Comparison of ENCODE assay signal across 20 cellular contexts in genomic region chr11:120167659-120168058, GRCh38. TPM values are rescaled to one million over a fixed set of nuclear protein-coding genes. Genes with fewer than 3 reads are reported as not detected.
DNase-seq lines count a peak whose midpoint lies in the region; ATAC-seq, FAIRE-seq and TF ChIP-seq lines count a peak whose summit lies in the region.
"Had no signal": no experiment of that assay in that cellular context is flagged by ENCODE, and none has a peak within 500 bp of the region (broad histone marks: within the 10 kb centered on the region; RNA-seq: fewer than 3 reads in every experiment).

No MANE protein-coding gene starts in this region.

- DNase-seq in 8988T (peak; percentile 7), DMS79 (lab: John Stamatoyannopoulos, UW) (peak; percentile 11), WTC11 (ENCODE audit: low spot score) (no peak), kidney (peak; percentile 65), GM13976 (ENCODE audit: low spot score) (no peak), MG63 (no peak)
- DNase-seq: ACHN, C1 segment of cervical spinal cord, GDM1, NCI-H1048, NCI-H1436, NCI-H2029, NCI-H345, NCI-H524 treated with DMSO at 0.1 percent for 48 hours, PC-3, RPMI8226, SHP77 treated with DMSO at 0.1 percent for 48 hours, SK-N-SH had no signal

- H3K27ac Mint-ChIP-seq in WTC11: no peak overlapping the region

- in situ Hi-C loops in GM13976 (cut with MboI; ENCODE audit: low sequenced_read_pairs, unreplicated experiment): no loop called here

- no peaks in the 10 kb centered on the region for H3K36me3 Mint-ChIP-seq in WTC11

- no peak overlapping the region for H3K27ac ChIP-seq in kidney (ENCODE audit: low read depth in 2 of 2, low read length in 2 of 2)

- H3K4me3 Mint-ChIP-seq in WTC11: peak overlapping the region; percentile 6; the same call in 1 of the 2 replicates

- peaks cover 88% of the 10 kb centered on the region for H3K27me3 Mint-ChIP-seq in WTC11 (ENCODE audit: low read depth)

- H3K9me3 ChIP-seq in kidney (ENCODE audit: control insufficient read depth in 1 of 2, low read length in 2 of 2) (no peaks in the 10 kb centered on the region), MG63 (peaks cover 7% of the 10 kb centered on the region)
- H3K9me3 ChIP-seq: SK-N-SH had no signal

- H3K27me3 ChIP-seq in MG63: peaks cover 42% of the 10 kb centered on the region

- POLR2A ChIA-PET in WTC11 (lab: Charles Lee): no interaction called here

- no peak overlapping the region for H3K9ac ChIP-seq in kidney (ENCODE audit: low read length in 2 of 2)
- H3K9ac ChIP-seq: SK-N-SH had no signal

- H3K4me3 ChIP-seq in kidney (ENCODE audit: low read length in 2 of 2) (no peak overlapping the region), MG63 (no peak overlapping the region)

- CTCF ChIA-PET in WTC11 (lab: Charles Lee): interaction anchor here (1.2 to 5.9 kb wide), 11 partner anchors 10 to 156 kb away, joined by 3 to 94 read pairs (median 16); no protein-coding TSS in a partner anchor

- peaks cover 0 to 16% of the 10 kb centered on the region in 2 donors for H3K4me1 ChIP-seq in kidney (ENCODE audit: control insufficient read depth in 1 of 2, insufficient read depth in 1 of 2, low read depth in 1 of 2, low read length in 2 of 2)

- intact Hi-C loops in kidney (cut with DNase I): no loop called here

- H3K9me3 Mint-ChIP-seq in WTC11: peaks cover 11% of the 10 kb centered on the region

- H3K36me3 ChIP-seq in kidney (ENCODE audit: control insufficient read depth in 1 of 2, insufficient read depth in 2 of 2, low read length in 2 of 2) (no peaks in the 10 kb centered on the region), MG63 (no peaks in the 10 kb centered on the region)

- no peak for ATAC-seq in WTC11
- ATAC-seq in GM18909 (IDR thresholded peaks at IDR 0.05; ENCODE audit: poor library complexity, unreplicated experiment): no peak
- ATAC-seq: PC-3 had no signal

- FAIRE-seq in kidney (lab: Jason Lieb, UNC): no peak
- FAIRE-seq: H1 had no signal

- peaks cover 7% of the 10 kb centered on the region; the same call in 1 of the 2 replicates for H3K4me1 Mint-ChIP-seq in WTC11

- TF ChIP-seq CTCF in WTC11 (IDR thresholded peaks at IDR 0.05) (no peak), kidney (IDR thresholded peaks at IDR 0.05; ENCODE audit: borderline replicate concordance, extremely low read depth, insufficient read depth) (no peak), GM13976 (IDR thresholded peaks at IDR 0.05; ENCODE audit: borderline replicate concordance, control extremely low read depth, extremely low read depth, insufficient read depth, missing control alignments) (no peak)

TF ChIP-seq in WTC11, 78 proteins besides CTCF, POLR2A, EP300 and RAD21:
- TF ChIP-seq ZNF425 (CRISPR knock-in tag; conservative IDR thresholded peaks at IDR 0.05): no peak
- TF ChIP-seq PRDM15 (CRISPR knock-in tag; IDR thresholded peaks at IDR 0.05): no peak
- TF ChIP-seq E2F5 (CRISPR knock-in tag; IDR thresholded peaks at IDR 0.05): no peak
- TF ChIP-seq MXD4 (CRISPR knock-in tag; IDR thresholded peaks at IDR 0.05; ENCODE audit: borderline replicate concordance): no peak
- no peak for TF ChIP-seq ATF3 (CRISPR knock-in tag; conservative IDR thresholded peaks at IDR 0.05)
- TF ChIP-seq ZSCAN18 (CRISPR knock-in tag; IDR thresholded peaks at IDR 0.05): no peak
- no peak for TF ChIP-seq CDX4 (CRISPR knock-in tag; IDR thresholded peaks at IDR 0.05; ENCODE audit: borderline replicate concordance)
- TF ChIP-seq E2F4 (CRISPR knock-in tag; IDR thresholded peaks at IDR 0.05; ENCODE audit: borderline replicate concordance, low read depth): no peak
- no peak for TF ChIP-seq ATF1 (CRISPR knock-in tag; IDR thresholded peaks at IDR 0.05)

RNA-seq across cellular contexts. Expression of gene TRIM29, which starts 29.7 kb away (rescaled TPM):
- total RNA-seq in WTC11 (2021): 0.11 to 0.39 TPM (median 0.27 TPM) in 3 replicates
- total RNA-seq in kidney: 32.9 TPM
- polyA plus RNA-seq in kidney (ENCODE audit: insufficient read depth, low read depth, low replicate concordance): 0.65 TPM
- not detected in 2 replicates for total RNA-seq in MG63 (2014; rRNA removed; shearing (Covaris generic); ENCODE audit: low replicate concordance)

RNA-seq across cellular contexts. Expression of gene OAF, which starts 43.2 kb away (rescaled TPM):
- total RNA-seq in WTC11 (2021) (3.2 to 5.6 TPM (median 4.2 TPM) in 3 replicates), kidney (48.2 TPM)
- polyA plus RNA-seq in kidney (ENCODE audit: insufficient read depth, low read depth, low replicate concordance): 78.1 TPM
- total RNA-seq in MG63 (2014; rRNA removed; shearing (Covaris generic); ENCODE audit: low replicate concordance): 13.5 and 35.9 TPM in 2 replicates

Comparison
In these comparisons a context has a peak if more than half of its experiments do, and no peak if none do; other contexts are left out.
1. DNase-seq: peak in 8988T (single experiment), DMS79 (single experiment) and kidney (single experiment); none in WTC11 (single experiment), GM13976 (single experiment) and MG63 (single experiment).
2. RNA of gene TRIM29, which starts 29.7 kb away (total RNA-seq): 32.9 TPM in kidney (single experiment); 0.11 to 0.39 TPM in WTC11 and not detected in MG63; every median in the first group is over 10 times any median in the second.